14 cellular contexts compared by ENCODE assay signal in the genomic region with DNA sequence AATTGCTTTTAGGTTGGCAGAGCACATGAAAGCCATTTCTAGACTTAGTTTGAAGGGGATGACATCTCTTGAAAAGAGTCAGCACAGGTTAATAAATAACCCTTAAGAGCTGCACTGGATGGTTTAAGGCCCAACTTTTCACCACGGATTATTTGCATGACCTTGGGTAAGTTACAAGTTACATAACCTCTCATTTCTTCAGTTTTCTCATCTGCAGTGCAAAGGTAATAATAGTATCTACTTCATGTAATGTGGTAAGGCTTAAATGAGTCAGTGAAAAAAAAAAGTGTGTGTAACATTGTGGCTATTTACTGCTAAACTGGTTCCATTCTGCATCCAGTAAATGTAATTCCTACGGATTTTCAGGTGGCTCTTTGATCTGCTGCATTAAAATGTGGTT.
DNase-seq lines count a peak whose midpoint lies in the region; ATAC-seq lines count a peak whose summit lies in the region.
"Had no signal": no experiment of that assay in that cellular context is flagged by ENCODE, and none has a peak within 500 bp of the region (broad histone marks: within the 10 kb centered on the region; RNA-seq: fewer than 3 reads in every experiment).

No MANE protein-coding gene starts in this region.

- no peaks in the 10 kb centered on the region for H3K36me3 ChIP-seq in naive thymus-derived CD4-positive, alpha-beta T cell (ENCODE audit: control insufficient read depth in 2 of 3, insufficient read depth in 3 of 3, low read length in 3 of 3)
- H3K36me3 ChIP-seq: transverse colon had no signal

- no peaks in the 10 kb centered on the region for H3K4me1 Mint-ChIP-seq in naive thymus-derived CD4-positive, alpha-beta T cell
- H3K4me1 Mint-ChIP-seq: central memory CD8-positive, alpha-beta T cell; natural killer cell had no signal

- peaks cover 0 to 3% (median 0%) of the 10 kb centered on the region in 11 donors for H3K9me3 Mint-ChIP-seq in naive thymus-derived CD4-positive, alpha-beta T cell

- H3K36me3 Mint-ChIP-seq in naive thymus-derived CD4-positive, alpha-beta T cell, result no peaks in the 10 kb centered on the region
- H3K36me3 Mint-ChIP-seq: CD14-positive monocyte, natural killer cell had no signal

- no peaks in the 10 kb centered on the region for H3K9me3 ChIP-seq in naive thymus-derived CD4-positive, alpha-beta T cell (ENCODE audit: control insufficient read depth in 2 of 3, low read length in 3 of 3)
- H3K9me3 ChIP-seq: transverse colon had no signal

- no peaks in the 10 kb centered on the region for H3K4me1 ChIP-seq in naive thymus-derived CD4-positive, alpha-beta T cell (ENCODE audit: control insufficient read depth in 2 of 2, insufficient read depth in 2 of 2, low read length in 2 of 2)
- H3K4me1 ChIP-seq: transverse colon had no signal

- intact Hi-C loops in posterior cingulate gyrus (cut with DNase I), result no loop called here
- intact Hi-C loops in naive thymus-derived CD4-positive, alpha-beta T cell (cut with micrococcal nuclease), result no loop called here

- no peak overlapping the region for H3K27ac ChIP-seq in naive thymus-derived CD4-positive, alpha-beta T cell (ENCODE audit: low read depth, low read length)
- H3K27ac ChIP-seq: transverse colon had no signal

- peak; percentile 97 for ATAC-seq in GM18858 (IDR thresholded peaks at IDR 0.05; ENCODE audit: unreplicated experiment)
- ATAC-seq in GM21619 (IDR thresholded peaks at IDR 0.05; ENCODE audit: unreplicated experiment), result peak; percentile 97
- ATAC-seq in HG03175 (IDR thresholded peaks at IDR 0.05; ENCODE audit: unreplicated experiment), result peak; percentile 98
- no peak for ATAC-seq in naive thymus-derived CD4-positive, alpha-beta T cell
- ATAC-seq: activated T-cell treated with anti-CD3 and anti-CD28 coated beads, Interleukin-2, amount 50 U/mL, for 72 hours; natural killer cell had no signal

- no peak overlapping the region for H3K4me3 ChIP-seq in naive thymus-derived CD4-positive, alpha-beta T cell (ENCODE audit: low read length)
- H3K4me3 ChIP-seq: transverse colon had no signal

- peak; percentile 12 for DNase-seq in iris pigment epithelial cell (ENCODE audit: low read depth)
- DNase-seq in NCI-H187 (lab: John Stamatoyannopoulos, UW), result no peak
- no peak for DNase-seq in NCI-H2029 treated with DMSO at 0.1 percent for 48 hours (lab: John Stamatoyannopoulos, UW)
- no peak for DNase-seq in posterior cingulate gyrus
- no peak for DNase-seq in naive thymus-derived CD4-positive, alpha-beta T cell
- DNase-seq: activated T-cell treated with anti-CD3 and anti-CD28 coated beads, Interleukin-2, amount 50 U/mL, for 72 hours; KG1; natural killer cell; transverse colon had no signal

- CTCF ChIA-PET in naive thymus-derived CD4-positive, alpha-beta T cell (lab: Charles Lee), result no interaction called here

- no peak overlapping the region for H3K27ac Mint-ChIP-seq in naive thymus-derived CD4-positive, alpha-beta T cell
- H3K27ac Mint-ChIP-seq: activated T-cell treated with anti-CD3 and anti-CD28 coated beads, Interleukin-2, amount 50 U/mL, for 72 hours; CD14-positive monocyte; natural killer cell had no signal

- POLR2A ChIA-PET in naive thymus-derived CD4-positive, alpha-beta T cell (lab: Charles Lee), result no interaction called here

- no peaks in the 10 kb centered on the region for H3K27me3 ChIP-seq in naive thymus-derived CD4-positive, alpha-beta T cell (ENCODE audit: control insufficient read depth in 2 of 2, insufficient read depth in 2 of 2, low read length in 2 of 2)
- H3K27me3 ChIP-seq: transverse colon had no signal

- no peak overlapping the region for H3K4me3 Mint-ChIP-seq in naive thymus-derived CD4-positive, alpha-beta T cell
- H3K4me3 Mint-ChIP-seq: activated T-cell treated with anti-CD3 and anti-CD28 coated beads, Interleukin-2, amount 50 U/mL, for 72 hours; CD14-positive monocyte; central memory CD8-positive, alpha-beta T cell; natural killer cell had no signal

- no peaks in the 10 kb centered on the region for H3K27me3 Mint-ChIP-seq in naive thymus-derived CD4-positive, alpha-beta T cell
- H3K27me3 Mint-ChIP-seq: central memory CD8-positive, alpha-beta T cell had no signal
